ENCODE assay signal across 1 cellular context in genomic region chr4:83962492-83962891, GRCh38.
TF ChIP-seq lines count a peak whose summit lies in the region.

No MANE protein-coding gene starts in this region.

TF ChIP-seq in IMR-90, 13 proteins besides CTCF, POLR2A, EP300 and RAD21 (continued from another document):
- no peak for TF ChIP-seq RFX5 (IDR thresholded peaks at IDR 0.05; ENCODE audit: low read depth, low read length)
- no peak for TF ChIP-seq BHLHE40 (IDR thresholded peaks at IDR 0.05; ENCODE audit: low read depth, low read length)
- TF ChIP-seq RCOR1 (IDR thresholded peaks at IDR 0.05; ENCODE audit: insufficient replicate concordance, low read length): no peak
- TF ChIP-seq FOS (IDR thresholded peaks at IDR 0.05; ENCODE audit: low read depth, low read length): no peak
- TF ChIP-seq MXI1 (IDR thresholded peaks at IDR 0.05; ENCODE audit: borderline replicate concordance, low read depth, low read length): no peak
- TF ChIP-seq NFE2L2 (IDR thresholded peaks at IDR 0.05; ENCODE audit: low read depth, low read length): peak; percentile 91
- TF ChIP-seq MAFK (IDR thresholded peaks at IDR 0.05; ENCODE audit: low read depth, low read length): peak; percentile 33; the same call in 1 of the 2 replicates
- TF ChIP-seq MAZ (IDR thresholded peaks at IDR 0.05; ENCODE audit: borderline replicate concordance, low read depth, low read length): no peak
